In genomic region chr10:29714096-29714874, GRCh38 we compare ENCODE assay signal across 11 cellular contexts.
DNase-seq lines count a peak whose midpoint lies in the region; ATAC-seq, FAIRE-seq and TF ChIP-seq lines count a peak whose summit lies in the region.
"Had no signal": no experiment of that assay in that cellular context is flagged by ENCODE, and none has a peak within 500 bp of the region (broad histone marks: within the 10 kb centered on the region; RNA-seq: fewer than 3 reads in every experiment).

No MANE protein-coding gene starts in this region.

- no peak overlapping the region for H2AFZ ChIP-seq in osteoblast (ENCODE audit: low read length)

- H3K27ac Mint-ChIP-seq in natural killer cell treated with Interleukin-12 subunit alpha and Interleukin-12 subunit beta and Interleukin-15 and Interleukin-18, amount 100 ng/mL, for 72 hours = no peak overlapping the region

- no peak for TF ChIP-seq CTCF in osteoblast (IDR thresholded peaks at IDR 0.05; ENCODE audit: extremely low read depth, low read depth, low read length)
- TF ChIP-seq CTCF in BE2C (IDR thresholded peaks at IDR 0.05; ENCODE audit: low read depth, low read length) = no peak

- no peaks in the 10 kb centered on the region for H4K20me1 ChIP-seq in osteoblast (ENCODE audit: insufficient read depth, low read length)

- H3K4me3 Mint-ChIP-seq in natural killer cell treated with Interleukin-12 subunit alpha and Interleukin-12 subunit beta and Interleukin-15 and Interleukin-18, amount 100 ng/mL, for 72 hours = no peak overlapping the region

- no peaks in the 10 kb centered on the region for H3K9me3 ChIP-seq in osteoblast (ENCODE audit: low read depth, low read length)
- H3K9me3 ChIP-seq in BE2C = no peaks in the 10 kb centered on the region; the same call in 1 of the 2 replicates
- H3K9me3 ChIP-seq: ovary had no signal

- DNase-seq in ELR (ENCODE audit: low read depth) (peak; percentile 91), RCC 7860 (ENCODE audit: low spot score) (peak; percentile 92), epithelial cell of prostate (ENCODE audit: low read depth, low spot score) (peak; percentile 62), osteoblast (ENCODE audit: insufficient read length, low spot score, missing footprints) (peak; percentile 85), substantia nigra (lab: John Stamatoyannopoulos, UW) (no peak), BE2C (no peak), DMS53 (lab: John Stamatoyannopoulos, UW) (no peak)
- DNase-seq in natural killer cell treated with Interleukin-12 subunit alpha and Interleukin-12 subunit beta and Interleukin-15 and Interleukin-18, amount 100 ng/mL, for 72 hours (ENCODE audit: low spot score) = no peak
- DNase-seq: central memory CD4-positive, alpha-beta T cell; SJCRH30 had no signal

- peaks cover 7 to 8% of the 10 kb centered on the region in 2 donors for H3K4me1 Mint-ChIP-seq in natural killer cell treated with Interleukin-12 subunit alpha and Interleukin-12 subunit beta and Interleukin-15 and Interleukin-18, amount 100 ng/mL, for 72 hours (ENCODE audit: low read depth in 2 of 2)

- H3K36me3 ChIP-seq in osteoblast (ENCODE audit: insufficient read depth, low read length) = no peaks in the 10 kb centered on the region
- H3K36me3 ChIP-seq in BE2C = no peaks in the 10 kb centered on the region
- H3K36me3 ChIP-seq: ovary, SJCRH30 had no signal

- ATAC-seq in natural killer cell treated with Interleukin-12 subunit alpha and Interleukin-12 subunit beta and Interleukin-15 and Interleukin-18, amount 100 ng/mL, for 72 hours = no peak

- H3K27ac ChIP-seq in epithelial cell of prostate = peak overlapping the region; percentile 39
- peak overlapping the region; percentile 62 for H3K27ac ChIP-seq in osteoblast (ENCODE audit: low read depth, low read length)
- no peak overlapping the region for H3K27ac ChIP-seq in substantia nigra (ENCODE audit: low read depth, low read length, poor library complexity, severe bottlenecking)
- H3K27ac ChIP-seq: ovary, SJCRH30 had no signal

- no peaks in the 10 kb centered on the region for H3K27me3 Mint-ChIP-seq in natural killer cell treated with Interleukin-12 subunit alpha and Interleukin-12 subunit beta and Interleukin-15 and Interleukin-18, amount 100 ng/mL, for 72 hours

- H3K4me3 ChIP-seq in osteoblast (ENCODE audit: insufficient read depth, low read length) (no peak overlapping the region), BE2C (ENCODE audit: low read depth, low read length) (no peak overlapping the region)
- H3K4me3 ChIP-seq: ovary, SJCRH30 had no signal

- peak overlapping the region; percentile 37 for H3K4me2 ChIP-seq in osteoblast (ENCODE audit: insufficient read depth, low read length)

- FAIRE-seq in RCC 7860 (lab: Jason Lieb, UNC) = peak; percentile 94

- H3K27me3 ChIP-seq in osteoblast (ENCODE audit: insufficient read depth, low read length) = no peaks in the 10 kb centered on the region
- no peaks in the 10 kb centered on the region for H3K27me3 ChIP-seq in BE2C
- H3K27me3 ChIP-seq: ovary, SJCRH30 had no signal

- peaks cover 29% of the 10 kb centered on the region for H3K4me1 ChIP-seq in osteoblast (ENCODE audit: insufficient read depth, low read length)
- peaks cover 2% of the 10 kb centered on the region; the same call in 1 of the 2 replicates for H3K4me1 ChIP-seq in BE2C

- peaks cover 1% of the 10 kb centered on the region for H3K9me3 Mint-ChIP-seq in natural killer cell treated with Interleukin-12 subunit alpha and Interleukin-12 subunit beta and Interleukin-15 and Interleukin-18, amount 100 ng/mL, for 72 hours

- H3K36me3 Mint-ChIP-seq in natural killer cell treated with Interleukin-12 subunit alpha and Interleukin-12 subunit beta and Interleukin-15 and Interleukin-18, amount 100 ng/mL, for 72 hours = peaks cover 11% of the 10 kb centered on the region

- H3K79me2 ChIP-seq in osteoblast (ENCODE audit: insufficient read depth, low read length) = peaks cover 21% of the 10 kb centered on the region

Comparison
In these comparisons a context has a peak if more than half of its experiments do, and no peak if none do; other contexts are left out.
1. DNase-seq: peak in ELR (single experiment), RCC 7860 (single experiment), epithelial cell of prostate (single experiment) and osteoblast (single experiment); none in substantia nigra (0 of 49), BE2C (single experiment), natural killer cell treated with Interleukin-12 subunit alpha and Interleukin-12 subunit beta and Interleukin-15 and Interleukin-18, amount 100 ng/mL, for 72 hours (single experiment) and DMS53 (single experiment).